Comparison of ENCODE assay signal across 8 cellular contexts in the genomic region with DNA sequence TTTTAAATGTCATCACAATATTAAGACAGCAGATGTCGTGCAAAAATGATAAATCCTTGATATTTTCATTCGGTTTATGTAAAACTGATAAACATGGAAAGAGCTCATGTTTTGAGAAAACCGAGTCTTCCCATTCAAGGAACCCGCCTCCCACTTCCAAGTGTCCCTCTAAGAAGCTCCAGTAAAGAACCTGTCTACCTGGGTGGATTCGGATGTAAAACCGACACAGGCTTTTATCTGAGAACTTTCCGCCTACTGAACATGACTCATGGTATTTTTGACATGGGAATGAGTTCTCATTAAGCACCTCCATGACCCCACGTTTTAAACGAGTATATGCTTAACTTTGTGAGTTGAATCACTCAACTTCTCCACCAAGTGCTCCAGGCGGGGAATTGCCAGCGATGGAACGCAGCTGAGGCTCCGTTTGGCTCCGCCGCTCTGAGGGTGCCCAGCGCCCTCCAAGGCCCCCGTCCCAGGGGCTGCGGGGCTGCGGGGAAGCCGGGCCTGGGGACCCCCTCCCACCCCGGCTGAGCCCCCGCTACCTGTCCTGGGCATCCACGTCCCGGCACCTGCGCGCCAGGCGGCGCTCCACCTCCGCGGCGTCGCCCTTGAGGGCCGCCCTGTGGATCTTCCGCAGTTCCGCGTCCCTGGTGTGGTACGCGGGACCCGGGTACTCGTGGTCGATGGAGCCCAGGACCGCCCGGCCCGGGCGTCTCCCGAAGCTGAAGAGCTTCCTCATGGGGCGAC.
DNase-seq lines count a peak whose midpoint lies in the region; TF ChIP-seq lines count a peak whose summit lies in the region.

No MANE protein-coding gene starts in this region.

- H3K9me3 ChIP-seq in esophagus squamous epithelium, result no peaks in the 10 kb centered on the region
- H3K9me3 ChIP-seq in neural progenitor cell (ENCODE audit: low read depth), result no peaks in the 10 kb centered on the region
- peaks cover 0 to 11% (median 9%) of the 10 kb centered on the region in 3 donors for H3K9me3 ChIP-seq in tibial artery
- no peaks in the 10 kb centered on the region for H3K9me3 ChIP-seq in thyroid gland

- H3K9me3 Mint-ChIP-seq in activated CD4-positive, alpha-beta memory T cell treated with anti-CD3 and anti-CD28 coated beads for 36 hours, result peaks cover 3% of the 10 kb centered on the region
- H3K9me3 Mint-ChIP-seq in neural progenitor cell, result peaks cover 5% of the 10 kb centered on the region

- H3K4me3 Mint-ChIP-seq in activated CD4-positive, alpha-beta memory T cell treated with anti-CD3 and anti-CD28 coated beads for 36 hours, result peak overlapping the region; percentile 77
- peak overlapping the region; percentile 86 for H3K4me3 Mint-ChIP-seq in neural progenitor cell

- intact Hi-C loops in activated CD4-positive, alpha-beta memory T cell treated with anti-CD3 and anti-CD28 coated beads for 36 hours (cut with micrococcal nuclease), result loop anchor here (1.0 to 2.0 kb wide), 3 partner anchors 8 to 174 kb away; a partner anchor contains a TSS
- intact Hi-C loops in esophagus squamous epithelium (cut with DNase I), result no loop called here
- intact Hi-C loops in tibial artery (cut with DNase I; ENCODE audit: low total_unique reads), result no loop called here
- intact Hi-C loops in thyroid gland (cut with DNase I), result no loop called here

- H3K9ac ChIP-seq in neural progenitor cell, result no peak overlapping the region

- H3K36me3 ChIP-seq in esophagus squamous epithelium (no peaks in the 10 kb centered on the region), neural progenitor cell (no peaks in the 10 kb centered on the region), tibial artery (no peaks in the 10 kb centered on the region), thyroid gland (no peaks in the 10 kb centered on the region)

- TF ChIP-seq POLR2A in esophagus squamous epithelium (IDR thresholded peaks at IDR 0.05) (no peak), thyroid gland (IDR thresholded peaks at IDR 0.05) (no peak)

- DNase-seq in NCI-H2196 (lab: John Stamatoyannopoulos, UW; ENCODE audit: unreplicated experiment), result peak; percentile 41
- DNase-seq in NCI-H2196 treated with DMSO at 0.1 percent for 48 hours (lab: John Stamatoyannopoulos, UW; ENCODE audit: unreplicated experiment), result no peak
- peak; percentile 69 for DNase-seq in KBM-7
- DNase-seq in activated CD4-positive, alpha-beta memory T cell treated with anti-CD3 and anti-CD28 coated beads for 36 hours, result peak; percentile 69
- DNase-seq in esophagus squamous epithelium (lab: John Stamatoyannopoulos, UW), result no peak
- DNase-seq in neural progenitor cell (ENCODE audit: low spot score), result peak; percentile 45
- DNase-seq in tibial artery, result peak in 1 of 2 donors; percentile 19
- no peak for DNase-seq in thyroid gland

- POLR2A ChIA-PET in activated CD4-positive, alpha-beta memory T cell treated with anti-CD3 and anti-CD28 coated beads for 36 hours (lab: Charles Lee), result interaction anchor here (0.7 to 2.1 kb wide), 6 partner anchors 8 to 173 kb away, joined by 3 to 14 read pairs (median 3); a partner anchor contains a TSS

- peaks cover 10 to 98% (median 24%) of the 10 kb centered on the region in 4 donors for H3K27me3 ChIP-seq in esophagus squamous epithelium
- peaks cover 99% of the 10 kb centered on the region for H3K27me3 ChIP-seq in neural progenitor cell
- H3K27me3 ChIP-seq in tibial artery, result peaks cover 4 to 60% of the 10 kb centered on the region in 2 donors
- peaks cover 23% of the 10 kb centered on the region for H3K27me3 ChIP-seq in thyroid gland

- in situ Hi-C loops in KBM-7 (cut with MboI; ENCODE audit: low pct_unique_long_range_greater_than_20kb, low sequenced_read_pairs), result no loop called here

- H3F3A ChIP-seq in neural progenitor cell (ENCODE audit: low read depth), result peaks cover 12% of the 10 kb centered on the region

- peak overlapping the region; percentile 96 for H3K4me2 ChIP-seq in neural progenitor cell

- CTCF ChIA-PET in activated CD4-positive, alpha-beta memory T cell treated with anti-CD3 and anti-CD28 coated beads for 36 hours (lab: Charles Lee), result interaction anchor here (0.6 to 2.6 kb wide), 20 partner anchors 8 to 288 kb away, joined by 3 to 32 read pairs (median 4); a partner anchor contains a TSS

- H3K27ac Mint-ChIP-seq in activated CD4-positive, alpha-beta memory T cell treated with anti-CD3 and anti-CD28 coated beads for 36 hours, result peak overlapping the region; percentile 86
- no peak overlapping the region for H3K27ac Mint-ChIP-seq in neural progenitor cell

- H3K4me1 Mint-ChIP-seq in activated CD4-positive, alpha-beta memory T cell treated with anti-CD3 and anti-CD28 coated beads for 36 hours (ENCODE audit: low read depth), result peaks cover 17% of the 10 kb centered on the region
- H3K4me1 Mint-ChIP-seq in neural progenitor cell, result no peaks in the 10 kb centered on the region

- H3K79me2 ChIP-seq in neural progenitor cell (ENCODE audit: low read depth), result no peaks in the 10 kb centered on the region

- peak overlapping the region; percentile 95 for H2AFZ ChIP-seq in neural progenitor cell (replicated peaks)

- peaks cover 11% of the 10 kb centered on the region for H4K20me1 ChIP-seq in neural progenitor cell (ENCODE audit: low read depth)

- H3K4me1 ChIP-seq in esophagus squamous epithelium (peaks cover 15 to 22% (median 16%) of the 10 kb centered on the region in 3 donors), neural progenitor cell (peaks cover 2% of the 10 kb centered on the region), tibial artery (peaks cover 5 to 17% (median 15%) of the 10 kb centered on the region in 4 donors), thyroid gland (peaks cover 9 to 14% of the 10 kb centered on the region in 2 donors)

- H3K4me3 ChIP-seq in esophagus squamous epithelium (peak overlapping the region; percentile 23 to 63 (median 41)), neural progenitor cell (peak overlapping the region; percentile 63), tibial artery (peak overlapping the region; percentile 37 to 47), thyroid gland (replicated peaks in 1 of 3) (peak overlapping the region in 1 of 3 donors; percentile 12)

- 10 to 22% methylated on average over 13 to 14 of the region's 47 CpGs for WGBS in esophagus squamous epithelium, 2 donors
- 13 to 36% methylated on average over 10 to 26 of the region's 47 CpGs for WGBS in thyroid gland, 2 donors

- TF ChIP-seq CTCF in esophagus squamous epithelium (IDR thresholded peaks at IDR 0.05), result no peak
- no peak for TF ChIP-seq CTCF in neural progenitor cell (IDR thresholded peaks at IDR 0.05)
- TF ChIP-seq CTCF in tibial artery (IDR thresholded peaks at IDR 0.05), result no peak
- TF ChIP-seq CTCF in thyroid gland (IDR thresholded peaks at IDR 0.05), result no peak

- H3K36me3 Mint-ChIP-seq in activated CD4-positive, alpha-beta memory T cell treated with anti-CD3 and anti-CD28 coated beads for 36 hours, result no peaks in the 10 kb centered on the region
- no peaks in the 10 kb centered on the region for H3K36me3 Mint-ChIP-seq in neural progenitor cell

- peaks cover 32% of the 10 kb centered on the region for H3K27me3 Mint-ChIP-seq in activated CD4-positive, alpha-beta memory T cell treated with anti-CD3 and anti-CD28 coated beads for 36 hours
- H3K27me3 Mint-ChIP-seq in neural progenitor cell (ENCODE audit: insufficient read depth, low read depth), result peaks cover 22% of the 10 kb centered on the region

- H3K27ac ChIP-seq in esophagus squamous epithelium, result no peak overlapping the region
- H3K27ac ChIP-seq in neural progenitor cell, result no peak overlapping the region
- no peak overlapping the region for H3K27ac ChIP-seq in tibial artery
- H3K27ac ChIP-seq in thyroid gland, result no peak overlapping the region

Comparison
In these comparisons a context has a peak if more than half of its experiments do, and no peak if none do; other contexts are left out.
1. DNase-seq: peak in NCI-H2196 (single experiment), KBM-7 (single experiment), activated CD4-positive, alpha-beta memory T cell treated with anti-CD3 and anti-CD28 coated beads for 36 hours (single experiment) and neural progenitor cell (single experiment); none in NCI-H2196 treated with DMSO at 0.1 percent for 48 hours (single experiment), esophagus squamous epithelium (single experiment) and thyroid gland (0 of 2).